ENCODE assay signal across 31 cellular contexts in the genomic region with DNA sequence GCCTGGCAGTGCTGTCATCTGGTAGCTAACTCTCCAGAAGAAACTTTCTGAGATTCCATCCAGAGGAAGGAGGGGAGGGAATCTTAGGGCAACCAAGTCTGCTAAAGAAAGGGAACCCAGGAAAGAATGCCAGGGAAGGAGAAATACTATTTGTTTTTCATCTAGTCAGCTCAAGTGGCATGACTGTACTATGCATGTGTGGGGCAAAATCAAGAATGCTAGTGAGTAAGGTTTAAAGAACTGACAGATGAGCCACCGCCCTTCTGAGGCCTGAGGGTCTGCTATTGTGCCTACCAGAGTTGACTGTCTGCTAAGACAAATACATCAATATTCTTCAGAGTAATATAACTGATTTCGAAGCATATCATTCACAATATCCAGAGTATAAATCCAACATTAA.
"Had no signal": no experiment of that assay in that cellular context is flagged by ENCODE, and none has a peak within 500 bp of the region (broad histone marks: within the 10 kb centered on the region; RNA-seq: fewer than 3 reads in every experiment).

No MANE protein-coding gene starts in this region.

- H3K27me3 ChIP-seq: brain microvascular endothelial cell, Peyer's patch had no signal

- H3K9me3 ChIP-seq: Peyer's patch had no signal

- H3K4me1 ChIP-seq: Peyer's patch had no signal

- H3K27ac Mint-ChIP-seq: activated CD4-positive, alpha-beta T cell treated with anti-CD3 and anti-CD28 coated beads, Interleukin-2, amount 10 ng/mL, durations not matched to agents 7 days and 5 days; activated CD8-positive, alpha-beta T cell treated with anti-CD3 and anti-CD28 coated beads, Interleukin-2, amount 10 ng/mL, durations not matched to agents 7 days and 5 days; activated naive CD4-positive, alpha-beta T cell treated with anti-CD3 and anti-CD28 coated beads, Interleukin-2, amount 10 ng/mL, durations not matched to agents 7 days and 5 days; activated naive CD8-positive, alpha-beta T cell; activated naive CD8-positive, alpha-beta T cell treated with anti-CD3 and anti-CD28 coated beads, Interleukin-2, amount 50 U/mL, for 24 hours; activated T-cell treated with anti-CD3 and anti-CD28 coated beads, Interleukin-2, amount 50 U/mL, for 24 hours had no signal

- H3K36me3 Mint-ChIP-seq: activated naive CD4-positive, alpha-beta T cell treated with anti-CD3 and anti-CD28 coated beads, Interleukin-2, amount 10 ng/mL, durations not matched to agents 7 days and 5 days; activated naive CD8-positive, alpha-beta T cell had no signal

- H3K4me1 Mint-ChIP-seq: activated CD4-positive, alpha-beta T cell treated with anti-CD3 and anti-CD28 coated beads, Interleukin-2, amount 10 ng/mL, durations not matched to agents 7 days and 5 days; activated naive CD4-positive, alpha-beta T cell treated with anti-CD3 and anti-CD28 coated beads, Interleukin-2, amount 10 ng/mL, durations not matched to agents 7 days and 5 days; activated naive CD8-positive, alpha-beta T cell treated with anti-CD3 and anti-CD28 coated beads, Interleukin-2, amount 50 U/mL, for 24 hours had no signal

- ATAC-seq: activated CD8-positive, alpha-beta T cell treated with anti-CD3 and anti-CD28 coated beads, Interleukin-2, amount 10 ng/mL, durations not matched to agents 7 days and 5 days; activated naive CD8-positive, alpha-beta T cell treated with anti-CD3 and anti-CD28 coated beads, Interleukin-2, amount 50 U/mL, for 24 hours; Right ventricle myocardium inferior had no signal

- H3K9me3 Mint-ChIP-seq: activated CD4-positive, alpha-beta T cell treated with anti-CD3 and anti-CD28 coated beads, Interleukin-2, amount 10 ng/mL, durations not matched to agents 7 days and 5 days; activated naive CD8-positive, alpha-beta T cell treated with anti-CD3 and anti-CD28 coated beads, Interleukin-2, amount 50 U/mL, for 24 hours; activated T-cell treated with anti-CD3 and anti-CD28 coated beads, Interleukin-2, amount 50 U/mL, for 24 hours had no signal

- DNase-seq: activated CD4-positive, alpha-beta T cell treated with anti-CD3 and anti-CD28 coated beads for 1 hour; activated CD4-positive, alpha-beta T cell treated with anti-CD3 and anti-CD28 coated beads, Interleukin-2, amount 10 ng/mL, durations not matched to agents 7 days and 5 days; activated CD4-positive, alpha-beta T cell treated with anti-CD3 and anti-CD28 coated beads, Interleukin-2, amount 50 U/mL, for 48 hours; activated CD4-positive, CD25-positive, alpha-beta regulatory T cell; activated CD8-positive, alpha-beta T cell treated with anti-CD3 and anti-CD28 coated beads, Interleukin-2, amount 10 ng/mL, durations not matched to agents 7 days and 5 days; activated naive CD4-positive, alpha-beta T cell treated with anti-CD3 and anti-CD28 coated beads, Interleukin-2, amount 10 ng/mL, durations not matched to agents 7 days and 5 days; activated naive CD8-positive, alpha-beta T cell treated with anti-CD3 and anti-CD28 coated beads, Interleukin-2, amount 50 U/mL, for 24 hours; activated T-cell treated with anti-CD3 and anti-CD28 coated beads, Interleukin-2, amount 50 U/mL, for 24 hours; anterior cingulate cortex; brain microvascular endothelial cell; Karpas-422; KBM-7; NCI-H1105; NCI-H1436; NCI-H1694; NCI-H1930; NCI-H2081 treated with DMSO at 0.1 percent for 48 hours; NCI-H226; NCI-H446 treated with DMSO at 0.1 percent for 48 hours; NCI-H524; NCI-H69; Peyer's patch; RPMI8226; SIG-M5; SW 1271; T-helper 1 cell; T-helper 2 cell; T-helper 9 cell; WERI-Rb-1 had no signal

- H3K27ac ChIP-seq: brain microvascular endothelial cell, Peyer's patch, WERI-Rb-1 had no signal

- H3K36me3 ChIP-seq: Peyer's patch, WERI-Rb-1 had no signal

- H3K27me3 Mint-ChIP-seq: activated CD4-positive, alpha-beta T cell treated with anti-CD3 and anti-CD28 coated beads, Interleukin-2, amount 10 ng/mL, durations not matched to agents 7 days and 5 days; activated naive CD4-positive, alpha-beta T cell treated with anti-CD3 and anti-CD28 coated beads, Interleukin-2, amount 10 ng/mL, durations not matched to agents 7 days and 5 days; activated T-cell treated with anti-CD3 and anti-CD28 coated beads, Interleukin-2, amount 50 U/mL, for 24 hours had no signal

- H3K4me3 ChIP-seq: Peyer's patch had no signal

- H3K4me3 Mint-ChIP-seq: activated CD4-positive, alpha-beta T cell treated with anti-CD3 and anti-CD28 coated beads, Interleukin-2, amount 10 ng/mL, durations not matched to agents 7 days and 5 days; activated CD8-positive, alpha-beta T cell treated with anti-CD3 and anti-CD28 coated beads, Interleukin-2, amount 10 ng/mL, durations not matched to agents 7 days and 5 days; activated naive CD4-positive, alpha-beta T cell treated with anti-CD3 and anti-CD28 coated beads, Interleukin-2, amount 10 ng/mL, durations not matched to agents 7 days and 5 days; activated naive CD8-positive, alpha-beta T cell; activated naive CD8-positive, alpha-beta T cell treated with anti-CD3 and anti-CD28 coated beads, Interleukin-2, amount 50 U/mL, for 24 hours; activated T-cell treated with anti-CD3 and anti-CD28 coated beads, Interleukin-2, amount 50 U/mL, for 24 hours had no signal
